In genomic region chr22:45992737-45993136, GRCh38 we compare ENCODE assay signal across 34 cellular contexts. TPM values are rescaled to one million over a fixed set of nuclear protein-coding genes. Genes with fewer than 3 reads are reported as not detected.
"Had no signal": no experiment of that assay in that cellular context is flagged by ENCODE, and none has a peak within 500 bp of the region (broad histone marks: within the 10 kb centered on the region; RNA-seq: fewer than 3 reads in every experiment).

No MANE protein-coding gene starts in this region.

- H3K9me3 Mint-ChIP-seq: activated naive CD8-positive, alpha-beta T cell treated with anti-CD3 and anti-CD28 coated beads, Interleukin-2, amount 50 U/mL, for 24 hours; activated T-cell treated with anti-CD3 and anti-CD28 coated beads, Interleukin-2, amount 50 U/mL, for 24 hours; activated T-helper 2 cell treated with anti-CD3 and anti-CD28 coated beads, Interferon-gamma antibody, Interleukin-2, Interleukin-4, amounts not matched to agents 10 μg/mL and 5 μg/mL and 100 μg/mL, durations not matched to agents 14 hours and 24 hours and 36 hours had no signal

- H3K36me3 Mint-ChIP-seq: activated naive CD8-positive, alpha-beta T cell; brain had no signal

- H3K27me3 ChIP-seq: MG63 had no signal

- H3K36me3 ChIP-seq: MG63, WERI-Rb-1 had no signal

- H2AFZ ChIP-seq: PC-9 had no signal

- H3K27ac ChIP-seq: PC-9, RWPE1, WERI-Rb-1 had no signal

- H3K4me2 ChIP-seq: PC-9 had no signal

- DNase-seq: activated CD4-positive, alpha-beta T cell treated with anti-CD3 and anti-CD28 coated beads for 1 hour; activated CD4-positive, alpha-beta T cell treated with anti-CD3 and anti-CD28 coated beads for 48 hours; activated CD4-positive, alpha-beta T cell treated with anti-CD3 and anti-CD28 coated beads, Interleukin-2, amount 50 U/mL, for 48 hours; activated CD4-positive, CD25-positive, alpha-beta regulatory T cell; activated CD8-positive, alpha-beta T cell treated with anti-CD3 and anti-CD28 coated beads, Interleukin-2, amount 10 ng/mL, durations not matched to agents 7 days and 5 days; activated gamma-delta T cell; activated naive CD4-positive, alpha-beta T cell treated with Interleukin-2 at 50 U/mL for 16 hours; activated naive CD8-positive, alpha-beta T cell treated with anti-CD3 and anti-CD28 coated beads, Interleukin-2, amount 50 U/mL, for 24 hours; activated T-cell treated with anti-CD3 and anti-CD28 coated beads, Interleukin-2, amount 50 U/mL, for 24 hours; anterior cingulate cortex; central memory CD4-positive, alpha-beta T cell; Kasumi-1; MG63; NCI-H1048; NCI-H1105 treated with DMSO at 0.1 percent for 48 hours; NCI-H1436; NCI-H1694; NCI-H2029; NCI-H345; NCI-H524 treated with DMSO at 0.1 percent for 48 hours; NK-92 treated with Interleukin-12 subunit alpha and Interleukin-12 subunit beta, amount 100 ng/mL, for 24 hours; PC-9; SIG-M5; T1000; WERI-Rb-1 had no signal

- H3K4me1 Mint-ChIP-seq: activated naive CD8-positive, alpha-beta T cell treated with anti-CD3 and anti-CD28 coated beads, Interleukin-2, amount 50 U/mL, for 24 hours had no signal

- H3K27me3 Mint-ChIP-seq: activated naive CD8-positive, alpha-beta T cell had no signal

- H3K27ac Mint-ChIP-seq: activated CD8-positive, alpha-beta T cell treated with anti-CD3 and anti-CD28 coated beads, Interleukin-2, amount 10 ng/mL, durations not matched to agents 7 days and 5 days; activated naive CD8-positive, alpha-beta T cell; activated naive CD8-positive, alpha-beta T cell treated with anti-CD3 and anti-CD28 coated beads, Interleukin-2, amount 50 U/mL, for 24 hours; activated T-cell treated with anti-CD3 and anti-CD28 coated beads, Interleukin-2, amount 50 U/mL, for 24 hours; activated T-helper 2 cell treated with anti-CD3 and anti-CD28 coated beads, Interferon-gamma antibody, Interleukin-2, Interleukin-4, amounts not matched to agents 10 μg/mL and 5 μg/mL and 100 μg/mL, durations not matched to agents 14 hours and 24 hours and 36 hours had no signal

- ATAC-seq: activated CD8-positive, alpha-beta T cell treated with anti-CD3 and anti-CD28 coated beads, Interleukin-2, amount 10 ng/mL, durations not matched to agents 7 days and 5 days; activated naive CD8-positive, alpha-beta T cell treated with anti-CD3 and anti-CD28 coated beads, Interleukin-2, amount 50 U/mL, for 24 hours; Right ventricle myocardium inferior had no signal

- H3K9me3 ChIP-seq: MG63 had no signal

- H3K4me3 ChIP-seq: MG63, PC-9 had no signal

- H3K4me3 Mint-ChIP-seq: activated CD8-positive, alpha-beta T cell treated with anti-CD3 and anti-CD28 coated beads, Interleukin-2, amount 10 ng/mL, durations not matched to agents 7 days and 5 days; activated naive CD8-positive, alpha-beta T cell; activated naive CD8-positive, alpha-beta T cell treated with anti-CD3 and anti-CD28 coated beads, Interleukin-2, amount 50 U/mL, for 24 hours; activated T-cell treated with anti-CD3 and anti-CD28 coated beads, Interleukin-2, amount 50 U/mL, for 24 hours had no signal

RNA-seq across cellular contexts. Expression of gene WNT7B, which starts 15.8 kb away (rescaled TPM):
- total RNA-seq: activated CD8-positive, alpha-beta T cell treated with anti-CD3 and anti-CD28 coated beads, Interleukin-2, amount 10 ng/mL, durations not matched to agents 7 days and 5 days; activated T-helper 2 cell treated with anti-CD3 and anti-CD28 coated beads, Interferon-gamma antibody, Interleukin-2, Interleukin-4, amounts not matched to agents 10 μg/mL and 5 μg/mL and 100 μg/mL, durations not matched to agents 14 hours and 24 hours and 36 hours; NCI-H460; Right ventricle myocardium inferior; SK-MEL-5; T-helper 1 cell treated with Interleukin-12 subunit alpha and Interleukin-12 subunit beta and Interleukin-4 antibody, amounts not matched to agents 30 ng/mL and 1 ng/mL, for 36 hours; T-helper 2 cell treated with Interferon-gamma antibody and Interleukin-4, amounts not matched to agents 100 ng/mL and 5 ng/mL, for 36 hours had no signal
